In the genomic region with DNA sequence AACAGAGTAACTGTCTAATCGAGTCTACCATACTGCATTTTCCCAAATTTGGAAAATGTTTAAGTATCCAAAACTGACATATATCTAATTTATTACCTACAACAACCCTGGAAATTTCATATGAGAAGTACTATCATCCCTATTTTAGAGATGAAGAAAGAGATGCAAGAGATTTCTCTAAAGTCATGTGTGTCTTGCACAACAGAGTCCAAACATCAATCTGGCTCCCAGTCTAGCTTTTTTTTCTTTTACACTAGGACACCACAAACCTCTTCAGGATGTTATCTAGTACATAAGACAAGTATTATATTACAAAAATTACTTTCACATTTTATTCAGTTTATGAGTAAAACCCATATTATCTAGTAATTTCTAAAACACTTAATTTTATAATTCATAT, we compare ENCODE assay signal across 21 cellular contexts. TPM values are rescaled to one million over a fixed set of nuclear protein-coding genes. Genes with fewer than 3 reads are reported as not detected.
DNase-seq lines count a peak whose midpoint lies in the region; ATAC-seq and TF ChIP-seq lines count a peak whose summit lies in the region.
"Had no signal": no experiment of that assay in that cellular context is flagged by ENCODE, and none has a peak within 500 bp of the region (broad histone marks: within the 10 kb centered on the region; RNA-seq: fewer than 3 reads in every experiment).

No MANE protein-coding gene starts in this region.

- H3K4me1 ChIP-seq in liver (ENCODE audit: control insufficient read depth in 4 of 4, insufficient read depth in 4 of 4, low read length in 3 of 4), result no peaks in the 10 kb centered on the region

- no peaks in the 10 kb centered on the region for H3K36me3 ChIP-seq in liver (ENCODE audit: control insufficient read depth in 4 of 4, insufficient read depth in 3 of 4, low read depth in 1 of 4, low read length in 3 of 4)

- DNase-seq in amniotic epithelial cell (ENCODE audit: low read depth) (peak; percentile 60), fibroblast of gingiva (ENCODE audit: low read depth) (peak; percentile 7), omental fat pad (ENCODE audit: low spot score) (no peak), HCEC 1CT (no peak)
- DNase-seq: C1 segment of cervical spinal cord; Calu3; CD4-positive, alpha-beta memory T cell; COR-L47; DMS53; DMS79 treated with DMSO at 0.1 percent for 48 hours; GF-D8; GM23248; H7 had no signal

- TF ChIP-seq RAD21 in liver (IDR thresholded peaks at IDR 0.05), result no peak

- H3K27ac ChIP-seq in liver (ENCODE audit: low read depth in 1 of 2, low read length in 2 of 2), result no peak overlapping the region
- H3K27ac ChIP-seq: GM23248 had no signal

- H3K9ac ChIP-seq in liver (ENCODE audit: low read depth in 1 of 2, low read length in 2 of 2), result no peak overlapping the region
- H3K9ac ChIP-seq: GM23248 had no signal

- no peak overlapping the region for H3K4me3 ChIP-seq in liver (ENCODE audit: low read depth in 1 of 3, low read length in 3 of 3)
- H3K4me3 ChIP-seq: GM23248 had no signal

- no peaks in the 10 kb centered on the region for H3K9me3 ChIP-seq in liver (ENCODE audit: control insufficient read depth in 4 of 4, low read length in 3 of 4)

- H3K27me3 ChIP-seq in liver (ENCODE audit: control insufficient read depth in 4 of 4, insufficient read depth in 4 of 4, low read length in 3 of 4), result no peaks in the 10 kb centered on the region

- no peak for TF ChIP-seq CTCF in liver (IDR thresholded peaks at IDR 0.05; ENCODE audit: low read depth, low read length, missing input control)
- TF ChIP-seq CTCF in omental fat pad (IDR thresholded peaks at IDR 0.05), result no peak

- 93% methylated on average over 1 of the region's 1 CpG for WGBS in liver

- no peak for ATAC-seq in omental fat pad (ENCODE audit: low FRiP score)
- ATAC-seq in GM21528 (IDR thresholded peaks at IDR 0.05; ENCODE audit: low FRiP score, unreplicated experiment), result no peak
- ATAC-seq: HCT116 had no signal

TF ChIP-seq in liver, 16 proteins besides CTCF, POLR2A, EP300 and RAD21:
- TF ChIP-seq FOXA2 (IDR thresholded peaks at IDR 0.05) (no peak), HNF4A (conservative IDR thresholded peaks at IDR 0.05) (peak; percentile 56 to 67)
- TF ChIP-seq, protein P1, sequence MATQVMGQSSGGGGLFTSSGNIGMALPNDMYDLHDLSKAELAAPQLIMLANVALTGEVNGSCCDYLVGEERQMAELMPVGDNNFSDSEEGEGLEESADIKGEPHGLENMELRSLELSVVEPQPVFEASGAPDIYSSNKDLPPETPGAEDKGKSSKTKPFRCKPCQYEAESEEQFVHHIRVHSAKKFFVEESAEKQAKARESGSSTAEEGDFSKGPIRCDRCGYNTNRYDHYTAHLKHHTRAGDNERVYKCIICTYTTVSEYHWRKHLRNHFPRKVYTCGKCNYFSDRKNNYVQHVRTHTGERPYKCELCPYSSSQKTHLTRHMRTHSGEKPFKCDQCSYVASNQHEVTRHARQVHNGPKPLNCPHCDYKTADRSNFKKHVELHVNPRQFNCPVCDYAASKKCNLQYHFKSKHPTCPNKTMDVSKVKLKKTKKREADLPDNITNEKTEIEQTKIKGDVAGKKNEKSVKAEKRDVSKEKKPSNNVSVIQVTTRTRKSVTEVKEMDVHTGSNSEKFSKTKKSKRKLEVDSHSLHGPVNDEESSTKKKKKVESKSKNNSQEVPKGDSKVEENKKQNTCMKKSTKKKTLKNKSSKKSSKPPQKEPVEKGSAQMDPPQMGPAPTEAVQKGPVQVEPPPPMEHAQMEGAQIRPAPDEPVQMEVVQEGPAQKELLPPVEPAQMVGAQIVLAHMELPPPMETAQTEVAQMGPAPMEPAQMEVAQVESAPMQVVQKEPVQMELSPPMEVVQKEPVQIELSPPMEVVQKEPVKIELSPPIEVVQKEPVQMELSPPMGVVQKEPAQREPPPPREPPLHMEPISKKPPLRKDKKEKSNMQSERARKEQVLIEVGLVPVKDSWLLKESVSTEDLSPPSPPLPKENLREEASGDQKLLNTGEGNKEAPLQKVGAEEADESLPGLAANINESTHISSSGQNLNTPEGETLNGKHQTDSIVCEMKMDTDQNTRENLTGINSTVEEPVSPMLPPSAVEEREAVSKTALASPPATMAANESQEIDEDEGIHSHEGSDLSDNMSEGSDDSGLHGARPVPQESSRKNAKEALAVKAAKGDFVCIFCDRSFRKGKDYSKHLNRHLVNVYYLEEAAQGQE (IDR thresholded peaks at IDR 0.05), result no peak

RNA-seq across cellular contexts. Expression of a gene that starts 39.1 kb away (rescaled TPM):
- 1 to 10 TPM; 1.4 to 3.1 TPM for total RNA-seq in liver
- polyA plus RNA-seq in liver, result 1 to 10 TPM in 1 of 2 donors, under 1 TPM in 1; 0.91 to 1.4 TPM
- total RNA-seq in omental fat pad, result 10 to 100 TPM in 2 of 4 donors, 1 to 10 TPM in 2; 3.4 to 24.3 (median 8.7) TPM

RNA-seq across cellular contexts. Expression of a gene that starts 43.5 kb away (rescaled TPM):
- not detected for total RNA-seq in liver
- polyA plus RNA-seq in liver, result not detected
- not detected for total RNA-seq in omental fat pad
- total RNA-seq: A172; A673; Calu3; CD4-positive, alpha-beta memory T cell; Daoy; G401; GM23248 had no signal
- polyA plus RNA-seq: BJ; CD4-positive, alpha-beta memory T cell; GM23248 had no signal

Comparison
In these comparisons a context has a peak if more than half of its experiments do, and no peak if none do; other contexts are left out.
1. DNase-seq: peak in amniotic epithelial cell (single experiment) and fibroblast of gingiva (single experiment); none in omental fat pad (single experiment) and HCEC 1CT (single experiment).